ENCODE assay signal across 11 cellular contexts in the genomic region with DNA sequence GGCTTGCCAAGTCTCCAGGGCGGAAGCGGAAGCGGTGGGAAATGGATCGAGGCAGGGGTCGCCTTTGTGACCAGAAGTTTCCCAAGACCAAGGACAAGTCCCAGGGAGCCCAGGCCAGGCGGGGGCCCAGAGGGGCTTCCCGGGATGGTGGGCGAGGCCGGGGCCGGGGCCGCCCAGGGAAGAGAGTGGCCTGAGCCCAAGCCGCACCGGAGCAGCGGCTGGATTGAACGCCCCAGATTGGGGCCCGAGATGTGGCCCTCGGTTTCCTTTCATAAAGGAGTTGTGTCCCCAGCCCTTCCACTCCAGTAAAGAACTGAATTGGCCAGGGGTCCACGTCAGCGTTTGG. TPM values are rescaled to one million over a fixed set of nuclear protein-coding genes. Genes with fewer than 3 reads are reported as not detected.
A peak's percentile ranks its signal among the peaks of the same experiment; 100 is the strongest.
DNase-seq lines count a peak whose midpoint lies in the region; ATAC-seq and TF ChIP-seq lines count a peak whose summit lies in the region.
"Had no signal": no experiment of that assay in that cellular context is flagged by ENCODE, and none has a peak within 500 bp of the region (broad histone marks: within the 10 kb centered on the region; RNA-seq: fewer than 3 reads in every experiment).

No MANE protein-coding gene starts in this region.

- CTCF ChIA-PET in activated CD4-positive, alpha-beta T cell treated with anti-CD3 and anti-CD28 coated beads, Interleukin-2, amount 10 ng/mL, durations not matched to agents 7 days and 5 days (lab: Charles Lee), result interaction anchor here (1.2 to 1.8 kb wide), 2 partner anchors 15 to 292 kb away, joined by 3 to 5 read pairs; a partner anchor contains a TSS
- CTCF ChIA-PET in activated CD4-positive, alpha-beta memory T cell treated with anti-CD3 and anti-CD28 coated beads for 36 hours (lab: Charles Lee), result interaction anchor here (1.0 to 9.4 kb wide), 3 partner anchors 13 to 139 kb away, joined by 3 to 96 read pairs (median 4); no protein-coding TSS in a partner anchor

- no peak for ATAC-seq in HG03520 (IDR thresholded peaks at IDR 0.05; ENCODE audit: unreplicated experiment)
- ATAC-seq: A549, heart left ventricle had no signal

- peaks cover 49% of the 10 kb centered on the region for H3K36me3 Mint-ChIP-seq in activated CD4-positive, alpha-beta T cell treated with anti-CD3 and anti-CD28 coated beads, Interleukin-2, amount 10 ng/mL, durations not matched to agents 7 days and 5 days (ENCODE audit: low read depth)
- H3K36me3 Mint-ChIP-seq in activated CD4-positive, alpha-beta memory T cell treated with anti-CD3 and anti-CD28 coated beads for 36 hours, result peaks cover 73% of the 10 kb centered on the region
- H3K36me3 Mint-ChIP-seq in neural crest cell (ENCODE audit: low read depth), result peaks cover 9% of the 10 kb centered on the region

- POLR2A ChIA-PET in activated CD4-positive, alpha-beta T cell treated with anti-CD3 and anti-CD28 coated beads, Interleukin-2, amount 10 ng/mL, durations not matched to agents 7 days and 5 days (lab: Charles Lee), result no interaction called here
- POLR2A ChIA-PET in activated CD4-positive, alpha-beta memory T cell treated with anti-CD3 and anti-CD28 coated beads for 36 hours (lab: Charles Lee), result interaction anchor here (1.4 to 8.7 kb wide), 2 partner anchors 13 to 20 kb away, joined by 3 to 75 read pairs; no protein-coding TSS in a partner anchor

- intact Hi-C loops in activated CD4-positive, alpha-beta memory T cell treated with anti-CD3 and anti-CD28 coated beads for 36 hours (cut with micrococcal nuclease), result loop anchor here (5.0 kb wide), 1 partner anchor 179 kb away; no protein-coding TSS in a partner anchor

- H3K9me3 Mint-ChIP-seq in activated CD4-positive, alpha-beta T cell treated with anti-CD3 and anti-CD28 coated beads, Interleukin-2, amount 10 ng/mL, durations not matched to agents 7 days and 5 days, result no peaks in the 10 kb centered on the region
- no peaks in the 10 kb centered on the region for H3K9me3 Mint-ChIP-seq in activated CD4-positive, alpha-beta memory T cell treated with anti-CD3 and anti-CD28 coated beads for 36 hours
- H3K9me3 Mint-ChIP-seq in neural crest cell, result no peaks in the 10 kb centered on the region

- no peak for DNase-seq in activated CD4-positive, alpha-beta T cell treated with anti-CD3 and anti-CD28 coated beads, Interleukin-2, amount 10 ng/mL, durations not matched to agents 7 days and 5 days
- no peak for DNase-seq in activated CD4-positive, alpha-beta T cell treated with anti-CD3 and anti-CD28 coated beads for 4 hours
- no peak for DNase-seq in activated CD4-positive, alpha-beta memory T cell treated with anti-CD3 and anti-CD28 coated beads for 36 hours
- no peak for DNase-seq in neural crest cell (ENCODE audit: low read depth, low spot score)
- no peak for DNase-seq in effector CD8-positive, alpha-beta T cell (lab: John Stamatoyannopoulos, UW)
- DNase-seq: NCI-H2227 treated with DMSO at 0.1 percent for 48 hours, occipital lobe, PC-9 had no signal

- H3K27ac Mint-ChIP-seq in activated CD4-positive, alpha-beta T cell treated with anti-CD3 and anti-CD28 coated beads, Interleukin-2, amount 10 ng/mL, durations not matched to agents 7 days and 5 days, result peak overlapping the region; percentile 91
- peak overlapping the region; percentile 95 for H3K27ac Mint-ChIP-seq in activated CD4-positive, alpha-beta memory T cell treated with anti-CD3 and anti-CD28 coated beads for 36 hours
- H3K27ac Mint-ChIP-seq in neural crest cell (ENCODE audit: unreplicated experiment), result no peak overlapping the region

- peak overlapping the region; percentile 30 for H3K4me3 Mint-ChIP-seq in activated CD4-positive, alpha-beta T cell treated with anti-CD3 and anti-CD28 coated beads, Interleukin-2, amount 10 ng/mL, durations not matched to agents 7 days and 5 days
- peak overlapping the region; percentile 67 for H3K4me3 Mint-ChIP-seq in activated CD4-positive, alpha-beta memory T cell treated with anti-CD3 and anti-CD28 coated beads for 36 hours
- peak overlapping the region; percentile 79 for H3K4me3 Mint-ChIP-seq in neural crest cell

- H3K4me1 Mint-ChIP-seq in activated CD4-positive, alpha-beta T cell treated with anti-CD3 and anti-CD28 coated beads, Interleukin-2, amount 10 ng/mL, durations not matched to agents 7 days and 5 days, result peaks cover 58% of the 10 kb centered on the region
- peaks cover 61% of the 10 kb centered on the region for H3K4me1 Mint-ChIP-seq in activated CD4-positive, alpha-beta memory T cell treated with anti-CD3 and anti-CD28 coated beads for 36 hours (ENCODE audit: low read depth)
- H3K4me1 Mint-ChIP-seq in neural crest cell, result peaks cover 9% of the 10 kb centered on the region

- no peak for TF ChIP-seq CTCF in neural crest cell (conservative IDR thresholded peaks at IDR 0.05)

- no peaks in the 10 kb centered on the region for H3K27me3 Mint-ChIP-seq in activated CD4-positive, alpha-beta T cell treated with anti-CD3 and anti-CD28 coated beads, Interleukin-2, amount 10 ng/mL, durations not matched to agents 7 days and 5 days
- H3K27me3 Mint-ChIP-seq in activated CD4-positive, alpha-beta memory T cell treated with anti-CD3 and anti-CD28 coated beads for 36 hours, result no peaks in the 10 kb centered on the region
- peaks cover 9% of the 10 kb centered on the region for H3K27me3 Mint-ChIP-seq in neural crest cell (ENCODE audit: low read depth)

RNA-seq across cellular contexts. Expression of a gene that starts 0.5 kb away (rescaled TPM):
- 10 to 100 TPM; 39.1 to 43.1 TPM for total RNA-seq in activated CD4-positive, alpha-beta T cell treated with anti-CD3 and anti-CD28 coated beads, Interleukin-2, amount 10 ng/mL, durations not matched to agents 7 days and 5 days
- total RNA-seq in activated CD4-positive, alpha-beta memory T cell treated with anti-CD3 and anti-CD28 coated beads for 36 hours, result 10 to 100 TPM; 28.4 to 29.6 TPM
- 25.9 and 26.9 TPM in 2 replicates for total RNA-seq in neural crest cell

RNA-seq across cellular contexts. Expression of a gene that starts 4.8 kb away (rescaled TPM):
- 10 to 100 TPM; 77.8 to 77.9 TPM for total RNA-seq in activated CD4-positive, alpha-beta T cell treated with anti-CD3 and anti-CD28 coated beads, Interleukin-2, amount 10 ng/mL, durations not matched to agents 7 days and 5 days
- 100 to 1,000 TPM in 1 of 2 experiments, 10 to 100 TPM in 1; 99.2 to 107 TPM for total RNA-seq in activated CD4-positive, alpha-beta memory T cell treated with anti-CD3 and anti-CD28 coated beads for 36 hours
- 77.8 and 84.5 TPM in 2 replicates for total RNA-seq in neural crest cell

RNA-seq across cellular contexts. Expression of a gene that starts 8.5 kb away (rescaled TPM):
- total RNA-seq in activated CD4-positive, alpha-beta T cell treated with anti-CD3 and anti-CD28 coated beads, Interleukin-2, amount 10 ng/mL, durations not matched to agents 7 days and 5 days, result 1 to 10 TPM in 1 of 2 experiments, under 1 TPM in 1; 0.99 to 1.3 TPM
- 10 to 100 TPM; 11.8 to 12.4 TPM for total RNA-seq in activated CD4-positive, alpha-beta memory T cell treated with anti-CD3 and anti-CD28 coated beads for 36 hours
- not detected in 2 replicates for total RNA-seq in neural crest cell
- total RNA-seq: PC-9 had no signal

RNA-seq across cellular contexts. Expression of a gene that starts 8.8 kb away (rescaled TPM):
- total RNA-seq in activated CD4-positive, alpha-beta T cell treated with anti-CD3 and anti-CD28 coated beads, Interleukin-2, amount 10 ng/mL, durations not matched to agents 7 days and 5 days, result 100 to 1,000 TPM; 228 to 230 TPM
- total RNA-seq in activated CD4-positive, alpha-beta memory T cell treated with anti-CD3 and anti-CD28 coated beads for 36 hours, result 100 to 1,000 TPM; 218 to 245 TPM
- 210 and 224 TPM in 2 replicates for total RNA-seq in neural crest cell

RNA-seq across cellular contexts. Expression of a gene that starts 24.8 kb away (rescaled TPM):
- 100 to 1,000 TPM; 100 to 108 TPM for total RNA-seq in activated CD4-positive, alpha-beta T cell treated with anti-CD3 and anti-CD28 coated beads, Interleukin-2, amount 10 ng/mL, durations not matched to agents 7 days and 5 days
- total RNA-seq in activated CD4-positive, alpha-beta memory T cell treated with anti-CD3 and anti-CD28 coated beads for 36 hours, result 10 to 100 TPM; 53.5 to 62.9 TPM
- 0.89 and 0.93 TPM in 2 replicates for total RNA-seq in neural crest cell

Comparison
In these comparisons a context has a peak if more than half of its experiments do, and no peak if none do; other contexts are left out.
1. RNA of a gene that starts 8.5 kb away (total RNA-seq): 11.8 to 12.4 TPM in activated CD4-positive, alpha-beta memory T cell treated with anti-CD3 and anti-CD28 coated beads for 36 hours; 0.99 to 1.3 TPM in activated CD4-positive, alpha-beta T cell treated with anti-CD3 and anti-CD28 coated beads, Interleukin-2, amount 10 ng/mL, durations not matched to agents 7 days and 5 days and not detected in neural crest cell; every median in the first group is over 4 times any median in the second.
2. Peak in every context shown above with its lines, with median percentiles within 50 percentile points of each other: H3K4me3 Mint-ChIP-seq.